Comparison of ENCODE assay signal across 1 cellular context in genomic region chr22:37778370-37779009, GRCh38.
TF ChIP-seq lines count a peak whose summit lies in the region.

No MANE protein-coding gene starts in this region.

TF ChIP-seq in HepG2, 621 proteins besides CTCF, POLR2A, EP300 and RAD21:
- TF ChIP-seq ZC3H4 (CRISPR knock-in tag; IDR thresholded peaks at IDR 0.05; ENCODE audit: borderline replicate concordance) (no peak), AGO1 (IDR thresholded peaks at IDR 0.05; ENCODE audit: low read depth, low read length, poor library complexity, severe bottlenecking) (peak; percentile 51), ZFYVE20 (CRISPR knock-in tag; IDR thresholded peaks at IDR 0.05; ENCODE audit: borderline replicate concordance, low read depth) (no peak), TEAD2 (CRISPR knock-in tag; IDR thresholded peaks at IDR 0.05) (no peak), AHR (CRISPR knock-in tag; IDR thresholded peaks at IDR 0.05) (no peak), KDM5A (IDR thresholded peaks at IDR 0.05; ENCODE audit: borderline replicate concordance, low read length) (no peak)
TF ChIP-seq in HepG2: peak in this region for 1.
